Comparison of ENCODE assay signal across 21 cellular contexts in the genomic region with DNA sequence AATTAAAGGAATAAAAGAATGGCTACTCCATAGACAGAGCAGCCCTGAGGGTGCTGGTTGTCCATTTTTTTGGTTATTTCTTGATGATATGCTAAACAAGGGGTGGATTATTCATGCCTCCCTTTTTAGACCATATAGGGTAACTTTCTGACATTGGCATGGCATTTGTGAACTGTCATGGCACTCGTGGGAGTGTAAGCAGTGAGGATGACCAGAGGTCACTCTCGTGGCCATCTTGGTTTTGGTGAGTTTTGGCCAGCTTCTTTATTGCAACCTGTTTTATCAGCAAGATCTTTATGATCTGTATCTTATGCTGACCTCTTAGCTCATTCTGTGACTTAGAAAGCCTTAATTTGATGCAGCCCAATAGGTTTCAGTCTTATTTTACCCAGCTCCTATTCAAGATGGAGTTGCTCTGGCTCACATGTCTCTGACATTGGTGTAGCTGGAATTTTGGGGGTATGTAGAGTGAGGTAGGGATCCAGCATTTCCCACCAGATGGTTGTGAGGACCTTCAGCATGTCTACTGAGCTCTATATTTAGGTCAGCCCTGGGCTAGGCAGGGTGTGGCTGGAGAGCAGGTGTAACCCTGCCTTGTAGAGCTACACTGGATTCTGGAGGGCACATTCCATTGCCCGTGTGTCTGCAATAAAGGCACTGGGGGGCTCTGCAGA.
A peak's percentile ranks its signal among the peaks of the same experiment; 100 is the strongest.
DNase-seq lines count a peak whose midpoint lies in the region; ATAC-seq, FAIRE-seq and TF ChIP-seq lines count a peak whose summit lies in the region.
"Had no signal": no experiment of that assay in that cellular context is flagged by ENCODE, and none has a peak within 500 bp of the region (broad histone marks: within the 10 kb centered on the region; RNA-seq: fewer than 3 reads in every experiment).

No MANE protein-coding gene starts in this region.

- H3K36me3 Mint-ChIP-seq in MCF 10A (ENCODE audit: insufficient read depth, unreplicated experiment) = peaks cover 6% of the 10 kb centered on the region
- H3K36me3 Mint-ChIP-seq in chondrocyte (ENCODE audit: low read depth) = no peaks in the 10 kb centered on the region

- no peak overlapping the region for H2AFZ ChIP-seq in mammary epithelial cell (ENCODE audit: low read depth, low read length)
- H2AFZ ChIP-seq in GM12878 (ENCODE audit: control insufficient read depth, low read depth, low read length) = no peak overlapping the region
- H2AFZ ChIP-seq in trophoblast cell (ENCODE audit: insufficient read depth, low read length, poor library complexity) = no peak overlapping the region

- intact Hi-C loops in MCF 10A (cut with micrococcal nuclease) (no loop called here), mammary epithelial cell (cut with micrococcal nuclease) (no loop called here), GM12878 (cut with micrococcal nuclease; ENCODE audit: unreplicated experiment) (loop anchor here (5.0 kb wide), 1 partner anchor 186 kb away; no protein-coding TSS in a partner anchor)

- CTCF ChIA-PET in MCF 10A (lab: Yijun Ruan, JAX) (interaction anchor here (0.6 to 0.7 kb wide), 3 partner anchors 34 to 1369 kb away, joined by 3 read pairs; no protein-coding TSS in a partner anchor), mammary epithelial cell (lab: Charles Lee; ENCODE audit: low non-redundant PET) (no interaction called here), GM12878 (lab: Yijun Ruan, JAX) (interaction anchor here (0.7 to 1.2 kb wide), 5 partner anchors 8 to 89 kb away, joined by 3 to 4 read pairs (median 4); no protein-coding TSS in a partner anchor)

- ATAC-seq in GM12878 (no peak), GM18519 (IDR thresholded peaks at IDR 0.05; ENCODE audit: low FRiP score, unreplicated experiment) (no peak)
- ATAC-seq: SK-N-SH treated with all-trans-retinoic acid at 6 μM for 48 hours had no signal

- no peak overlapping the region for H3K4me3 Mint-ChIP-seq in MCF 10A (ENCODE audit: unreplicated experiment)
- H3K4me3 Mint-ChIP-seq in chondrocyte (ENCODE audit: unreplicated experiment) = no peak overlapping the region

- H3K9me3 ChIP-seq in mammary epithelial cell (replicated peaks; ENCODE audit: insufficient read depth, low read length) (no peaks in the 10 kb centered on the region), GM12878 (replicated peaks; ENCODE audit: control insufficient read depth, insufficient read depth, low read length) (no peaks in the 10 kb centered on the region), trophoblast cell (ENCODE audit: insufficient read depth, low read depth, low read length) (no peaks in the 10 kb centered on the region)
- H3K9me3 ChIP-seq: Peyer's patch had no signal

- H4K20me1 ChIP-seq in mammary epithelial cell (ENCODE audit: insufficient read depth, low read length) (no peaks in the 10 kb centered on the region), GM12878 (ENCODE audit: control insufficient read depth, insufficient read depth) (no peaks in the 10 kb centered on the region)

- H2BK12ac ChIP-seq in trophoblast cell (ENCODE audit: low read length) = peak overlapping the region; percentile 59

- H3K4me3 ChIP-seq in mammary epithelial cell (replicated peaks in 1 of 3; ENCODE audit: insufficient read depth in 1 of 3, low read depth in 2 of 3, low read length in 3 of 3) (no peak overlapping the region), GM12878 (no peak overlapping the region), trophoblast cell (ENCODE audit: low read depth, low read length) (no peak overlapping the region)
- H3K4me3 ChIP-seq: Peyer's patch had no signal

- H4K8ac ChIP-seq in trophoblast cell (ENCODE audit: low read depth, low read length) = no peak overlapping the region

- H3K23ac ChIP-seq in trophoblast cell (ENCODE audit: low read length) = no peak overlapping the region

- H3K79me2 ChIP-seq in mammary epithelial cell (ENCODE audit: insufficient read depth, low read length) (no peaks in the 10 kb centered on the region), GM12878 (ENCODE audit: control insufficient read depth, insufficient read depth, low read length) (peaks cover under 1% of the 10 kb centered on the region), trophoblast cell (ENCODE audit: control insufficient read depth, insufficient read depth, low read length, poor library complexity) (no peaks in the 10 kb centered on the region)

- TF ChIP-seq CTCF in MCF 10A (IDR thresholded peaks at IDR 0.05; ENCODE audit: unreplicated experiment) = no peak
- TF ChIP-seq CTCF in mammary epithelial cell (conservative IDR thresholded peaks at IDR 0.05 in 1 of 2, IDR thresholded peaks at IDR 0.05 in 1 of 2; ENCODE audit: extremely low read depth in 1 of 2, insufficient read depth in 1 of 2, low read depth in 1 of 2, low read length in 2 of 2) = no peak
- no peak for TF ChIP-seq CTCF in GM12878 (IDR thresholded peaks at IDR 0.05 in 2 of 3, conservative IDR thresholded peaks at IDR 0.05 in 1 of 3; ENCODE audit: control insufficient read depth in 2 of 3, extremely low read depth in 1 of 3, insufficient read depth in 1 of 3, low read depth in 3 of 3, low read length in 3 of 3)
- TF ChIP-seq CTCF in chondrocyte (IDR thresholded peaks at IDR 0.05) = no peak

- no peak overlapping the region for H3K14ac ChIP-seq in trophoblast cell (ENCODE audit: low read length)

- RAD21 ChIA-PET in GM12878 (lab: Charles Lee; ENCODE audit: unreplicated experiment) = interaction anchor here (0.8 to 3.2 kb wide), 5 partner anchors 41 to 91 kb away, joined by 3 to 25 read pairs (median 4); no protein-coding TSS in a partner anchor

- no peaks in the 10 kb centered on the region for H3K27me3 ChIP-seq in mammary epithelial cell (ENCODE audit: insufficient read depth, low read length)
- no peaks in the 10 kb centered on the region for H3K27me3 ChIP-seq in GM12878 (replicated peaks in 1 of 2; ENCODE audit: control insufficient read depth in 2 of 2, insufficient read depth in 2 of 2, low read length in 1 of 2)
- H3K27me3 ChIP-seq in trophoblast cell (ENCODE audit: insufficient read depth, low read length) = no peaks in the 10 kb centered on the region
- H3K27me3 ChIP-seq: Peyer's patch had no signal

- POLR2A ChIA-PET in MCF 10A (lab: Yijun Ruan, JAX) = interaction anchor here (0.6 to 3.3 kb wide), 10 partner anchors 7 to 109 kb away, joined by 3 to 29 read pairs (median 4); no protein-coding TSS in a partner anchor
- POLR2A ChIA-PET in GM12878 (lab: Charles Lee) = interaction anchor here (1.0 to 1.2 kb wide), 2 partner anchors 41 to 89 kb away, joined by 3 to 5 read pairs; no protein-coding TSS in a partner anchor

- FAIRE-seq in GM12878 (lab: Jason Lieb, UNC) = no peak

- H3K4me1 Mint-ChIP-seq in MCF 10A (ENCODE audit: insufficient read depth, unreplicated experiment) (peaks cover 39% of the 10 kb centered on the region), chondrocyte (ENCODE audit: low read depth) (peaks cover 33% of the 10 kb centered on the region)

- H3K9me3 Mint-ChIP-seq in MCF 10A (ENCODE audit: unreplicated experiment) (peaks cover 5% of the 10 kb centered on the region), chondrocyte (ENCODE audit: low read depth) (no peaks in the 10 kb centered on the region)

- H3K4me1 ChIP-seq in mammary epithelial cell (ENCODE audit: insufficient read depth, low read length) (peaks cover 42% of the 10 kb centered on the region), GM12878 (ENCODE audit: control insufficient read depth, insufficient read depth, low read length) (peaks cover 3% of the 10 kb centered on the region; the same call in 1 of the 2 replicates), trophoblast cell (ENCODE audit: control insufficient read depth in 1 of 2, insufficient read depth in 2 of 2, low read length in 2 of 2) (peaks cover 5 to 6% of the 10 kb centered on the region in 2 experiments)

- in situ Hi-C loops in mammary epithelial cell (cut with MboI; ENCODE audit: low sequenced_read_pairs in 2 of 2) = no loop called here
- in situ Hi-C loops in GM12878 (cut with MboI) = no loop called here

- TF ChIP-seq POLR2A in GM12878 (IDR thresholded peaks at IDR 0.05; ENCODE audit: low read depth, low read length) = no peak

- H3K4me2 ChIP-seq in mammary epithelial cell (ENCODE audit: insufficient read depth, low read depth, low read length) (no peak overlapping the region), GM12878 (ENCODE audit: control insufficient read depth, insufficient read depth) (no peak overlapping the region), trophoblast cell (ENCODE audit: low read length) (no peak overlapping the region)
- H3K4me2 ChIP-seq: KMS-11 had no signal

- no peak overlapping the region for H2BK120ac ChIP-seq in trophoblast cell (ENCODE audit: insufficient read depth, low read length, poor library complexity)

- H3K27me3 Mint-ChIP-seq in MCF 10A (ENCODE audit: insufficient read depth, unreplicated experiment) (no peaks in the 10 kb centered on the region), chondrocyte (ENCODE audit: low read depth) (no peaks in the 10 kb centered on the region)

- no peak overlapping the region for H3K27ac ChIP-seq in mammary epithelial cell (ENCODE audit: insufficient read depth, low read depth, low read length)
- H3K27ac ChIP-seq in GM12878 (ENCODE audit: control insufficient read depth, insufficient read depth) = no peak overlapping the region
- no peak overlapping the region for H3K27ac ChIP-seq in trophoblast cell (ENCODE audit: low read depth, low read length)
- H3K27ac ChIP-seq: KMS-11, Peyer's patch had no signal

- 97% methylated on average over 3 of the region's 3 CpGs for WGBS in mammary epithelial cell (ENCODE audit: low coverage, missing lambda C conversion rate)
- WGBS in GM12878 (ENCODE audit: insufficient coverage, insufficient replicate concordance, low lambda C conversion rate, missing lambda C conversion rate) = 81% methylated on average over 3 of the region's 3 CpGs
- no CpG with 5 or more reads among the region's 3 CpGs for WGBS in trophoblast cell (ENCODE audit: extremely low coverage, insufficient coverage, insufficient read length)

- TF ChIP-seq EP300 in GM12878 (IDR thresholded peaks at IDR 0.05; ENCODE audit: borderline replicate concordance in 1 of 2, control insufficient read depth in 1 of 2, low read depth in 2 of 2, low read length in 2 of 2) = no peak

- H3K18ac ChIP-seq in trophoblast cell (ENCODE audit: low read length) = no peak overlapping the region

- SMC1A ChIA-PET in GM12878 (lab: Charles Lee; ENCODE audit: uncharacterized antibody, unreplicated experiment) = interaction anchor here (0.7 to 3.4 kb wide), 16 partner anchors 8 to 181 kb away, joined by 3 to 26 read pairs (median 4); no protein-coding TSS in a partner anchor

- H4K91ac ChIP-seq in trophoblast cell (ENCODE audit: low read depth, low read length) = no peak overlapping the region

- H3K27ac Mint-ChIP-seq in MCF 10A (ENCODE audit: low read depth, unreplicated experiment) (peak overlapping the region; percentile 71), chondrocyte (ENCODE audit: unreplicated experiment) (no peak overlapping the region)

- no peak overlapping the region for H4K12ac ChIP-seq in trophoblast cell (ENCODE audit: low read depth, low read length)

- DNase-seq in MCF 10A (ENCODE audit: unreplicated experiment) (no peak), mammary epithelial cell (no peak), GM12878 (ENCODE audit: low read depth, low spot score) (no peak), trophoblast cell (no peak), cerebellar nuclear complex (lab: John Stamatoyannopoulos, UW) (no peak), chondrocyte (ENCODE audit: low spot score) (no peak)
- DNase-seq: 8988T, GOT3, HCEC 1CT, NCI-H1092 treated with DMSO at 0.1 percent for 48 hours, NCI-H1436, NCI-H187, NCI-H2081 treated with DMSO at 0.1 percent for 48 hours, NCI-H2171, NCI-H226, NCI-H510A, NCI-H69, Peyer's patch had no signal

- dilution Hi-C loops in mammary epithelial cell (cut with HindIII; ENCODE audit: low sequenced_read_pairs) = no loop called here

- H3K9ac ChIP-seq in mammary epithelial cell (ENCODE audit: insufficient read depth, low read length) (no peak overlapping the region), GM12878 (ENCODE audit: control insufficient read depth, insufficient read depth, low read length) (no peak overlapping the region), trophoblast cell (ENCODE audit: low read length) (no peak overlapping the region)
- H3K9ac ChIP-seq: KMS-11 had no signal

- BruUV-seq in MCF 10A (replicated peaks; lab: Mats Ljungman, UMichigan) (no TSS peak), mammary epithelial cell (replicated peaks; lab: Mats Ljungman, UMichigan) (no TSS peak), GM12878 (replicated peaks; lab: Mats Ljungman, UMichigan) (no TSS peak)

- H2AK5ac ChIP-seq in trophoblast cell (ENCODE audit: low read length) = no peak overlapping the region

- no peak overlapping the region for H2BK5ac ChIP-seq in trophoblast cell (ENCODE audit: low read depth, low read length, poor library complexity)

- no peaks in the 10 kb centered on the region for H3K36me3 ChIP-seq in mammary epithelial cell (ENCODE audit: insufficient read depth, low read length)
- H3K36me3 ChIP-seq in GM12878 (ENCODE audit: control insufficient read depth in 2 of 2, insufficient read depth in 2 of 2, low read length in 1 of 2) = no peaks in the 10 kb centered on the region
- no peaks in the 10 kb centered on the region for H3K36me3 ChIP-seq in trophoblast cell (ENCODE audit: control insufficient read depth in 1 of 2, insufficient read depth in 2 of 2, low read length in 2 of 2)
- H3K36me3 ChIP-seq: Peyer's patch had no signal

- no peak overlapping the region for H3K4ac ChIP-seq in trophoblast cell (ENCODE audit: low read depth, low read length)

- peaks cover 8% of the 10 kb centered on the region for H3K79me1 ChIP-seq in trophoblast cell (ENCODE audit: low read length)

- TF ChIP-seq RAD21 in GM12878 (IDR thresholded peaks at IDR 0.05; ENCODE audit: insufficient read depth, low read depth, low read length) = no peak
